In the genomic region with DNA sequence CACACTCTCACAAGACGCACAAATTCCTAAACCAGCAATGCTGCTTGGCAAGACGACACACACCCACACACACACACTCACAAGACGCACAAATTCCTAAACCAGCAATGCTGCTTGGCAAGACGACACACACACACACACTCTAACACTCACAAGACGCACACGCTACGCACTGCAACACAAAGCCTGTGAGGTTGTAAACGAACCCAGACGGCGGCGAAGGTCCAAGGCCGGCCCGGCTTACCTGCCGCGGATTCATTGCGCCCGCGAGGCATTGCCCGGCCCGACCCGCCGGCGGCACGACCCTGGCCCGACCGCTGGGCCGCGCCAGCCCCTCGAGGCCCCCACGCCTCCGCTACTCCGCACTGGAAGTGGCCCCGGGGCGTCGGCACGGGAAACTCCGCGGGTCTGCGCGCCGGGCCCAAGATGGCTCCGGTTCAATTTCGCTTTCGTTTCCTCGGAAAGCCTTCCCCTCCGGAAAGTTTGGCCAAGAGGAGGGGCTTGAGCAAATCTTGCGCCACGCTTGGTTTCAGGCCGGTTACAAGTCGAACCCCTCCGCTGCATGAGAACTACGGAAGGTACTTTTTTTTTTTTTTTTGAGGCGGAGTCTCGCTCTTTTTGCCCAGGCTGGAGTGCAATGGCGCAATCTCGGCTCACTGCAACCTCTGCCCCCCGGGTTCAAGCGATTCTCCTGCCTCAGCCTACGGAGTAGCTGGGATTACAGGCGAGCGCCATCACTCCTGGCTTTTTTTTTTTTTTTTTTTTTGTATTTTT, we compare ENCODE assay signal across 1 cellular context.
TF ChIP-seq lines count a peak whose summit lies in the region.

TSS of gene ADAR (minus strand) at position 439 of the 774 bp plus-strand sequence. CDS start at position 259, 180 bp downstream.

TF ChIP-seq in K562, 482 proteins besides CTCF, POLR2A, EP300 and RAD21 (continued from another document and continues in another):
- no peak for TF ChIP-seq SIX5 (IDR thresholded peaks at IDR 0.05; ENCODE audit: borderline replicate concordance in 1 of 2, insufficient read depth in 1 of 2, low read depth in 1 of 2, low read length in 2 of 2)
- peak; percentile 98 for TF ChIP-seq IRF2 (CRISPR knock-in tag; IDR thresholded peaks at IDR 0.05)
- TF ChIP-seq ARID1B (IDR thresholded peaks at IDR 0.05) = no peak; the same call in 1 of the 2 replicates
- TF ChIP-seq NR0B1 (IDR thresholded peaks at IDR 0.05; ENCODE audit: partially characterized antibody) = no peak
- no peak for TF ChIP-seq SREBF2 (CRISPR knock-in tag; IDR thresholded peaks at IDR 0.05)
- TF ChIP-seq FUS (optimal IDR thresholded peaks at IDR 0.05; ENCODE audit: low read depth, low read length) = no peak
- TF ChIP-seq, protein P1, sequence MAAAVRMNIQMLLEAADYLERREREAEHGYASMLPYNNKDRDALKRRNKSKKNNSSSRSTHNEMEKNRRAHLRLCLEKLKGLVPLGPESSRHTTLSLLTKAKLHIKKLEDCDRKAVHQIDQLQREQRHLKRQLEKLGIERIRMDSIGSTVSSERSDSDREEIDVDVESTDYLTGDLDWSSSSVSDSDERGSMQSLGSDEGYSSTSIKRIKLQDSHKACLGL (CRISPR knock-in tag; IDR thresholded peaks at IDR 0.05; ENCODE audit: borderline replicate concordance, poor library complexity, severe bottlenecking) = no peak
- TF ChIP-seq HNRNPH1 (optimal IDR thresholded peaks at IDR 0.05; ENCODE audit: low read depth, low read length) = no peak
- TF ChIP-seq ZNF830 (CRISPR knock-in tag; IDR thresholded peaks at IDR 0.05) = no peak
- TF ChIP-seq GTF2A2 (tag; IDR thresholded peaks at IDR 0.05) = no peak
- TF ChIP-seq E2F6 (IDR thresholded peaks at IDR 0.05; ENCODE audit: borderline replicate concordance in 1 of 2, extremely low read depth in 1 of 2, insufficient read depth in 1 of 2, insufficient read length in 1 of 2, low read depth in 1 of 2, low read length in 1 of 2, poor library complexity in 1 of 2, severe bottlenecking in 1 of 2) = peak in 1 of 2 experiments; percentile 16
- TF ChIP-seq OTX1 (CRISPR knock-in tag; IDR thresholded peaks at IDR 0.05) = peak; percentile 73; the same call in 1 of the 2 replicates
- TF ChIP-seq ZNF583 (CRISPR knock-in tag; IDR thresholded peaks at IDR 0.05) = peak; percentile 9; the same call in 1 of the 2 replicates
- TF ChIP-seq ZNF224 (CRISPR knock-in tag; IDR thresholded peaks at IDR 0.05) = no peak
- no peak for TF ChIP-seq CCAR2 (IDR thresholded peaks at IDR 0.05; ENCODE audit: low read depth, low read length)
- no peak for TF ChIP-seq ZNF133 (CRISPR knock-in tag; IDR thresholded peaks at IDR 0.05)
- no peak for TF ChIP-seq ZBTB12 (CRISPR knock-in tag; IDR thresholded peaks at IDR 0.05)
- TF ChIP-seq ZBTB2 (IDR thresholded peaks at IDR 0.05) = no peak
- no peak for TF ChIP-seq ZNF280A (IDR thresholded peaks at IDR 0.05; ENCODE audit: low read depth, partially characterized antibody)
- TF ChIP-seq, protein P2, sequence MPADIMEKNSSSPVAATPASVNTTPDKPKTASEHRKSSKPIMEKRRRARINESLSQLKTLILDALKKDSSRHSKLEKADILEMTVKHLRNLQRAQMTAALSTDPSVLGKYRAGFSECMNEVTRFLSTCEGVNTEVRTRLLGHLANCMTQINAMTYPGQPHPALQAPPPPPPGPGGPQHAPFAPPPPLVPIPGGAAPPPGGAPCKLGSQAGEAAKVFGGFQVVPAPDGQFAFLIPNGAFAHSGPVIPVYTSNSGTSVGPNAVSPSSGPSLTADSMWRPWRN (IDR thresholded peaks at IDR 0.05; ENCODE audit: low read depth) = no peak
- TF ChIP-seq CSDE1 (IDR thresholded peaks at IDR 0.05) = no peak
- TF ChIP-seq BDP1 (IDR thresholded peaks at IDR 0.05; ENCODE audit: insufficient read depth, insufficient read length) = no peak
- TF ChIP-seq ZNF644 (tag; IDR thresholded peaks at IDR 0.05; ENCODE audit: low read depth) = no peak
- no peak for TF ChIP-seq ERF (CRISPR knock-in tag; IDR thresholded peaks at IDR 0.05)
- TF ChIP-seq ZNF347 (CRISPR knock-in tag; IDR thresholded peaks at IDR 0.05; ENCODE audit: low read depth) = no peak
- TF ChIP-seq, protein P3, sequence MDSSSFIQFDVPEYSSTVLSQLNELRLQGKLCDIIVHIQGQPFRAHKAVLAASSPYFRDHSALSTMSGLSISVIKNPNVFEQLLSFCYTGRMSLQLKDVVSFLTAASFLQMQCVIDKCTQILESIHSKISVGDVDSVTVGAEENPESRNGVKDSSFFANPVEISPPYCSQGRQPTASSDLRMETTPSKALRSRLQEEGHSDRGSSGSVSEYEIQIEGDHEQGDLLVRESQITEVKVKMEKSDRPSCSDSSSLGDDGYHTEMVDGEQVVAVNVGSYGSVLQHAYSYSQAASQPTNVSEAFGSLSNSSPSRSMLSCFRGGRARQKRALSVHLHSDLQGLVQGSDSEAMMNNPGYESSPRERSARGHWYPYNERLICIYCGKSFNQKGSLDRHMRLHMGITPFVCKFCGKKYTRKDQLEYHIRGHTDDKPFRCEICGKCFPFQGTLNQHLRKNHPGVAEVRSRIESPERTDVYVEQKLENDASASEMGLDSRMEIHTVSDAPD (CRISPR knock-in tag; IDR thresholded peaks at IDR 0.05) = no peak
- no peak for TF ChIP-seq XRCC4 (IDR thresholded peaks at IDR 0.05; ENCODE audit: extremely low read depth, insufficient read depth, insufficient read length)
- no peak for TF ChIP-seq SUPT5H (IDR thresholded peaks at IDR 0.05)
- no peak for TF ChIP-seq ZNF3 (CRISPR knock-in tag; IDR thresholded peaks at IDR 0.05)
- TF ChIP-seq CBX1 (IDR thresholded peaks at IDR 0.05; ENCODE audit: low read depth) = no peak; the same call in 1 of the 2 replicates
- no peak for TF ChIP-seq ZNF696 (CRISPR knock-in tag; conservative IDR thresholded peaks at IDR 0.05)
- TF ChIP-seq, protein P4, sequence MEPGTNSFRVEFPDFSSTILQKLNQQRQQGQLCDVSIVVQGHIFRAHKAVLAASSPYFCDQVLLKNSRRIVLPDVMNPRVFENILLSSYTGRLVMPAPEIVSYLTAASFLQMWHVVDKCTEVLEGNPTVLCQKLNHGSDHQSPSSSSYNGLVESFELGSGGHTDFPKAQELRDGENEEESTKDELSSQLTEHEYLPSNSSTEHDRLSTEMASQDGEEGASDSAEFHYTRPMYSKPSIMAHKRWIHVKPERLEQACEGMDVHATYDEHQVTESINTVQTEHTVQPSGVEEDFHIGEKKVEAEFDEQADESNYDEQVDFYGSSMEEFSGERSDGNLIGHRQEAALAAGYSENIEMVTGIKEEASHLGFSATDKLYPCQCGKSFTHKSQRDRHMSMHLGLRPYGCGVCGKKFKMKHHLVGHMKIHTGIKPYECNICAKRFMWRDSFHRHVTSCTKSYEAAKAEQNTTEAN (CRISPR knock-in tag; IDR thresholded peaks at IDR 0.05) = no peak
- TF ChIP-seq ZNF436 (CRISPR knock-in tag; IDR thresholded peaks at IDR 0.05) = no peak
- peak; percentile 77 for TF ChIP-seq ZBTB7A (IDR thresholded peaks at IDR 0.05; ENCODE audit: borderline replicate concordance, control insufficient read depth, low read depth, low read length)
- no peak for TF ChIP-seq FOXK1 (CRISPR knock-in tag; IDR thresholded peaks at IDR 0.05; ENCODE audit: borderline replicate concordance)
- TF ChIP-seq, protein P5, sequence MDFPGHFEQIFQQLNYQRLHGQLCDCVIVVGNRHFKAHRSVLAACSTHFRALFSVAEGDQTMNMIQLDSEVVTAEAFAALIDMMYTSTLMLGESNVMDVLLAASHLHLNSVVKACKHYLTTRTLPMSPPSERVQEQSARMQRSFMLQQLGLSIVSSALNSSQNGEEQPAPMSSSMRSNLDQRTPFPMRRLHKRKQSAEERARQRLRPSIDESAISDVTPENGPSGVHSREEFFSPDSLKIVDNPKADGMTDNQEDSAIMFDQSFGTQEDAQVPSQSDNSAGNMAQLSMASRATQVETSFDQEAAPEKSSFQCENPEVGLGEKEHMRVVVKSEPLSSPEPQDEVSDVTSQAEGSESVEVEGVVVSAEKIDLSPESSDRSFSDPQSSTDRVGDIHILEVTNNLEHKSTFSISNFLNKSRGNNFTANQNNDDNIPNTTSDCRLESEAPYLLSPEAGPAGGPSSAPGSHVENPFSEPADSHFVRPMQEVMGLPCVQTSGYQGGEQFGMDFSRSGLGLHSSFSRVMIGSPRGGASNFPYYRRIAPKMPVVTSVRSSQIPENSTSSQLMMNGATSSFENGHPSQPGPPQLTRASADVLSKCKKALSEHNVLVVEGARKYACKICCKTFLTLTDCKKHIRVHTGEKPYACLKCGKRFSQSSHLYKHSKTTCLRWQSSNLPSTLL (IDR thresholded peaks at IDR 0.05) = no peak
- TF ChIP-seq NELFE (IDR thresholded peaks at IDR 0.05; ENCODE audit: insufficient read depth, insufficient read length) = no peak
- TF ChIP-seq, protein P6, sequence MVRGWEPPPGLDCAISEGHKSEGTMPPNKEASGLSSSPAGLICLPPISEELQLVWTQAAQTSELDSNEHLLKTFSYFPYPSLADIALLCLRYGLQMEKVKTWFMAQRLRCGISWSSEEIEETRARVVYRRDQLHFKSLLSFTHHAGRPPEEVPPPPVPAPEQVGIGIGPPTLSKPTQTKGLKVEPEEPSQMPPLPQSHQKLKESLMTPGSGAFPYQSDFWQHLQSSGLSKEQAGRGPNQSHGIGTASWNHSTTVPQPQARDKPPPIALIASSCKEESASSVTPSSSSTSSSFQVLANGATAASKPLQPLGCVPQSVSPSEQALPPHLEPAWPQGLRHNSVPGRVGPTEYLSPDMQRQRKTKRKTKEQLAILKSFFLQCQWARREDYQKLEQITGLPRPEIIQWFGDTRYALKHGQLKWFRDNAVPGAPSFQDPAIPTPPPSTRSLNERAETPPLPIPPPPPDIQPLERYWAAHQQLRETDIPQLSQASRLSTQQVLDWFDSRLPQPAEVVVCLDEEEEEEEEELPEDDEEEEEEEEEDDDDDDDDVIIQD (CRISPR knock-in tag; IDR thresholded peaks at IDR 0.05) = no peak
- no peak for TF ChIP-seq TRIM28 (IDR thresholded peaks at IDR 0.05)
- TF ChIP-seq GTF2E2 (tag; IDR thresholded peaks at IDR 0.05) = 0 out of 2 replicates have a peak, but pooled peaks have one; percentile 27
- TF ChIP-seq JUNB (CRISPR knock-in tag; conservative IDR thresholded peaks at IDR 0.05) = no peak
- TF ChIP-seq ZNF561 (CRISPR knock-in tag; conservative IDR thresholded peaks at IDR 0.05) = no peak
- no peak for TF ChIP-seq MCM5 (IDR thresholded peaks at IDR 0.05; ENCODE audit: low read depth)
- no peak for TF ChIP-seq ZSCAN29 (IDR thresholded peaks at IDR 0.05)
- TF ChIP-seq, protein P7, sequence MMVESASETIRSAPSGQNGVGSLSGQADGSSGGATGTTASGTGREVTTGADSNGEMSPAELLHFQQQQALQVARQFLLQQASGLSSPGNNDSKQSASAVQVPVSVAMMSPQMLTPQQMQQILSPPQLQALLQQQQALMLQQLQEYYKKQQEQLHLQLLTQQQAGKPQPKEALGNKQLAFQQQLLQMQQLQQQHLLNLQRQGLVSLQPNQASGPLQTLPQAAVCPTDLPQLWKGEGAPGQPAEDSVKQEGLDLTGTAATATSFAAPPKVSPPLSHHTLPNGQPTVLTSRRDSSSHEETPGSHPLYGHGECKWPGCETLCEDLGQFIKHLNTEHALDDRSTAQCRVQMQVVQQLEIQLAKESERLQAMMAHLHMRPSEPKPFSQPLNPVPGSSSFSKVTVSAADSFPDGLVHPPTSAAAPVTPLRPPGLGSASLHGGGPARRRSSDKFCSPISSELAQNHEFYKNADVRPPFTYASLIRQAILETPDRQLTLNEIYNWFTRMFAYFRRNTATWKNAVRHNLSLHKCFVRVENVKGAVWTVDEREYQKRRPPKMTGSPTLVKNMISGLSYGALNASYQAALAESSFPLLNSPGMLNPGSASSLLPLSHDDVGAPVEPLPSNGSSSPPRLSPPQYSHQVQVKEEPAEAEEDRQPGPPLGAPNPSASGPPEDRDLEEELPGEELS (CRISPR knock-in tag; IDR thresholded peaks at IDR 0.05; ENCODE audit: borderline replicate concordance) = peak; percentile 41; the same call in 1 of the 2 replicates
- TF ChIP-seq ZNF431 (CRISPR knock-in tag; IDR thresholded peaks at IDR 0.05) = no peak; the same call in 1 of the 2 replicates
- TF ChIP-seq GABPB1 (CRISPR knock-in tag; IDR thresholded peaks at IDR 0.05) = peak; percentile 36; the same call in 1 of the 2 replicates
